ENCODE assay signal across 13 cellular contexts in genomic region chr10:6270951-6271350, GRCh38.
DNase-seq lines count a peak whose midpoint lies in the region; ATAC-seq, FAIRE-seq and TF ChIP-seq lines count a peak whose summit lies in the region.
"Had no signal": no experiment of that assay in that cellular context is flagged by ENCODE, and none has a peak within 500 bp of the region (broad histone marks: within the 10 kb centered on the region; RNA-seq: fewer than 3 reads in every experiment).

No MANE protein-coding gene starts in this region.

- no peak for TF ChIP-seq CTCF in brain (conservative IDR thresholded peaks at IDR 0.05)
- no peak for TF ChIP-seq CTCF in upper lobe of right lung (IDR thresholded peaks at IDR 0.05)

- no peaks in the 10 kb centered on the region for H3K27me3 Mint-ChIP-seq in stimulated activated naive CD8-positive, alpha-beta T cell treated with anti-CD3 and anti-CD28 coated beads, Interleukin-15, Interleukin-2, amounts not matched to agents 100 ng/mL and 50 ng/mL, for 24 hours
- H3K27me3 Mint-ChIP-seq in brain, result no peaks in the 10 kb centered on the region

- DNase-seq in stimulated activated naive CD8-positive, alpha-beta T cell treated with anti-CD3 and anti-CD28 coated beads, Interleukin-15, Interleukin-2, amounts not matched to agents 100 U/mL and 50 U/mL, for 24 hours, result no peak
- DNase-seq in upper lobe of right lung, result no peak
- DNase-seq in H54 (ENCODE audit: insufficient read length, low spot score), result no peak
- DNase-seq in HEK293T (ENCODE audit: extremely low spot score), result no peak
- DNase-seq: GM23248, heart left ventricle, NCI-H2081, NCI-H774 had no signal

- H3K36me3 Mint-ChIP-seq in stimulated activated naive CD8-positive, alpha-beta T cell treated with anti-CD3 and anti-CD28 coated beads, Interleukin-15, Interleukin-2, amounts not matched to agents 100 ng/mL and 50 ng/mL, for 24 hours (ENCODE audit: low read depth), result peaks cover 12% of the 10 kb centered on the region
- H3K36me3 Mint-ChIP-seq in brain, result peaks cover 62% of the 10 kb centered on the region

- ATAC-seq in stimulated activated naive CD8-positive, alpha-beta T cell treated with anti-CD3 and anti-CD28 coated beads, Interleukin-15, Interleukin-2, amounts not matched to agents 100 U/mL and 50 U/mL, for 24 hours, result no peak
- ATAC-seq in upper lobe of right lung, result no peak
- ATAC-seq in GM21825 (IDR thresholded peaks at IDR 0.05; ENCODE audit: unreplicated experiment), result no peak
- ATAC-seq: heart left ventricle, Right ventricle myocardium inferior had no signal

- H3K4me1 ChIP-seq in mucosa of rectum (ENCODE audit: control insufficient read depth in 2 of 2, insufficient read depth in 2 of 2, low read length in 2 of 2), result peaks cover 3 to 11% of the 10 kb centered on the region in 2 donors
- H3K4me1 ChIP-seq in upper lobe of right lung, result peaks cover 21% of the 10 kb centered on the region

- no peak overlapping the region for H3K9ac ChIP-seq in mucosa of rectum (ENCODE audit: low read depth in 1 of 2, low read length in 2 of 2)
- H3K9ac ChIP-seq: GM23248 had no signal

- H3K27ac Mint-ChIP-seq in stimulated activated naive CD8-positive, alpha-beta T cell treated with anti-CD3 and anti-CD28 coated beads, Interleukin-15, Interleukin-2, amounts not matched to agents 100 ng/mL and 50 ng/mL, for 24 hours, result peak overlapping the region; percentile 95
- peak overlapping the region in 3 of 5 experiments; percentile 24 to 85 (median 77) for H3K27ac Mint-ChIP-seq in brain

- H3K27me3 ChIP-seq in mucosa of rectum (ENCODE audit: control insufficient read depth in 2 of 2, insufficient read depth in 2 of 2, low read length in 2 of 2) (no peaks in the 10 kb centered on the region), upper lobe of right lung (no peaks in the 10 kb centered on the region)
- H3K27me3 ChIP-seq: heart left ventricle had no signal

- no peaks in the 10 kb centered on the region for H3K36me3 ChIP-seq in mucosa of rectum (ENCODE audit: control insufficient read depth in 2 of 2, insufficient read depth in 2 of 2, low read length in 2 of 2)
- no peaks in the 10 kb centered on the region for H3K36me3 ChIP-seq in upper lobe of right lung
- H3K36me3 ChIP-seq: heart left ventricle had no signal

- FAIRE-seq in H54 (lab: Jason Lieb, UNC), result no peak

- H3K4me3 Mint-ChIP-seq in stimulated activated naive CD8-positive, alpha-beta T cell treated with anti-CD3 and anti-CD28 coated beads, Interleukin-15, Interleukin-2, amounts not matched to agents 100 ng/mL and 50 ng/mL, for 24 hours, result peak overlapping the region; percentile 60
- peak overlapping the region in 1 of 5 experiments; percentile 35 for H3K4me3 Mint-ChIP-seq in brain

- CTCF ChIA-PET in HEK293T (lab: Yijun Ruan, JAX), result no interaction called here

- no peak for TF ChIP-seq POLR2A in H54 (IDR thresholded peaks at IDR 0.05; ENCODE audit: low read depth, low read length)

- H3K9me3 ChIP-seq in mucosa of rectum (ENCODE audit: control insufficient read depth in 2 of 2, low read length in 2 of 2) (no peaks in the 10 kb centered on the region), upper lobe of right lung (no peaks in the 10 kb centered on the region)
- H3K9me3 ChIP-seq: heart left ventricle had no signal

- peaks cover 3% of the 10 kb centered on the region for H3K9me3 Mint-ChIP-seq in stimulated activated naive CD8-positive, alpha-beta T cell treated with anti-CD3 and anti-CD28 coated beads, Interleukin-15, Interleukin-2, amounts not matched to agents 100 ng/mL and 50 ng/mL, for 24 hours
- no peaks in the 10 kb centered on the region for H3K9me3 Mint-ChIP-seq in brain

- POLR2A ChIA-PET in HEK293T (lab: Yijun Ruan, JAX), result no interaction called here

- H3K4me1 Mint-ChIP-seq in stimulated activated naive CD8-positive, alpha-beta T cell treated with anti-CD3 and anti-CD28 coated beads, Interleukin-15, Interleukin-2, amounts not matched to agents 100 ng/mL and 50 ng/mL, for 24 hours (ENCODE audit: low read depth), result peaks cover 74% of the 10 kb centered on the region
- H3K4me1 Mint-ChIP-seq in brain, result peaks cover 26% of the 10 kb centered on the region

- H3K27ac ChIP-seq in mucosa of rectum (ENCODE audit: low read depth in 2 of 2, low read length in 2 of 2) (peak overlapping the region; percentile 50 to 59), upper lobe of right lung (peak overlapping the region; percentile 68)
- H3K27ac ChIP-seq: GM23248 had no signal

- intact Hi-C loops in upper lobe of right lung (cut with DNase I), result no loop called here

- H3K4me3 ChIP-seq in mucosa of rectum (ENCODE audit: low read length in 2 of 2), result no peak overlapping the region
- H3K4me3 ChIP-seq in upper lobe of right lung, result no peak overlapping the region
- H3K4me3 ChIP-seq: GM23248, heart left ventricle had no signal

TF ChIP-seq in HEK293T, 16 proteins besides CTCF, POLR2A, EP300 and RAD21:
- TF ChIP-seq FOXM1 (IDR thresholded peaks at IDR 0.05; ENCODE audit: borderline replicate concordance), result no peak
- TF ChIP-seq FOXA1 (IDR thresholded peaks at IDR 0.05), result no peak
- no peak for TF ChIP-seq ZNF384 (IDR thresholded peaks at IDR 0.05)
- TF ChIP-seq TARDBP (IDR thresholded peaks at IDR 0.05), result no peak
- TF ChIP-seq BHLHE40 (IDR thresholded peaks at IDR 0.05; ENCODE audit: borderline replicate concordance), result no peak
- TF ChIP-seq L3MBTL2 (conservative IDR thresholded peaks at IDR 0.05), result no peak
- TF ChIP-seq CTBP1 (IDR thresholded peaks at IDR 0.05; ENCODE audit: borderline replicate concordance), result no peak
